Comparison of ENCODE assay signal across 18 cellular contexts in the genomic region with DNA sequence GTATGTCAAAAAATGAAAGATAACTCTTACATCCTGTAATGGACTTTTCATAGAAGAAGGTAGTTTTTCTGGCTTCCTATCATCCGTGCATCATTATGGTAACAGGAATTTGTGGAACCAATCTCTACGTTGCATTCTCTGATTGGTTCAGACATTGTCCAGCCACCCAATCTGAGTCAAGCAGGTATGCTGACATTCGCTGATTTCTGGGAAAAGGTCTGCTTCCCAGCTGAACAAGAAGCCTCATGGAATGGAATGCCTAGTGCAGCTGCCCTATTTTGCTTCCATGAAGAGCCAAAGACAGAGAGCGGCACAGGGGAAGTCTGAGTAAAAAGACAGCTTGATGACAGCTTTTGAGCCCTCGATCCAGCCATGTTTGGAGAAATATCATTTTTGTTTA. TPM values are rescaled to one million over a fixed set of nuclear protein-coding genes. Genes with fewer than 3 reads are reported as not detected.
"Had no signal": no experiment of that assay in that cellular context is flagged by ENCODE, and none has a peak within 500 bp of the region (broad histone marks: within the 10 kb centered on the region; RNA-seq: fewer than 3 reads in every experiment).

No MANE protein-coding gene starts in this region.

- H3K4me3 ChIP-seq: adrenal gland, gastroesophageal sphincter, heart right ventricle, left lung had no signal

- H3K27me3 ChIP-seq: adrenal gland, gastroesophageal sphincter, heart right ventricle, left lung had no signal

- H3K36me3 ChIP-seq: adrenal gland, gastroesophageal sphincter, heart right ventricle, left lung had no signal

- H3K27ac ChIP-seq: adrenal gland, gastroesophageal sphincter, left lung had no signal

- H3K27ac Mint-ChIP-seq: activated naive CD4-positive, alpha-beta T cell treated with anti-CD3 and anti-CD28 coated beads, Interleukin-2, amount 50 U/mL, for 72 hours; activated T-cell treated with anti-CD3 and anti-CD28 coated beads, Interleukin-2, amount 50 U/mL, for 72 hours had no signal

- H3K4me3 Mint-ChIP-seq: activated T-cell treated with anti-CD3 and anti-CD28 coated beads, Interleukin-2, amount 50 U/mL, for 72 hours had no signal

- DNase-seq: activated CD4-positive, alpha-beta T cell treated with anti-CD3 and anti-CD28 coated beads, Interleukin-2, amount 50 U/mL, for 4 hours; activated gamma-delta T cell treated with Interleukin-2 at 50 U/mL for 16 hours; activated T-cell treated with anti-CD3 and anti-CD28 coated beads, Interleukin-2, amount 50 U/mL, for 72 hours; adrenal gland; effector CD4-positive, alpha-beta T cell; heart right ventricle; left lung; midbrain; retina; stimulated activated CD4-positive, alpha-beta T cell treated with anti-CD3 and anti-CD28 coated beads, Interleukin-12 subunit alpha, Interleukin-12 subunit beta, amount 100 ng/mL, for 4 hours; stimulated activated CD4-positive, alpha-beta T cell treated with anti-CD3 and anti-CD28 coated beads, Interleukin-1b, Interleukin-23, amount 100 ng/mL, for 48 hours; stimulated activated CD8-positive, alpha-beta memory T cell treated with anti-CD3 and anti-CD28 coated beads, Interleukin-4, amount 100 ng/mL, for 48 hours; stimulated activated naive CD4-positive, alpha-beta T cell had no signal

- ATAC-seq: activated CD4-positive, CD25-positive, alpha-beta regulatory T cell treated with anti-CD3 and anti-CD28 coated beads, Interleukin-2, amount 50 U/mL, for 24 hours; activated naive CD4-positive, alpha-beta T cell treated with anti-CD3 and anti-CD28 coated beads, Interleukin-2, amount 50 U/mL, for 72 hours; activated T-cell treated with anti-CD3 and anti-CD28 coated beads, Interleukin-2, amount 50 U/mL, for 72 hours; gastroesophageal sphincter; heart right ventricle; left lung had no signal

- H3K9me3 ChIP-seq: adrenal gland, gastroesophageal sphincter had no signal

RNA-seq across cellular contexts. Expression of a gene that starts 38.5 kb away (rescaled TPM):
- total RNA-seq: kidney epithelial cell had no signal
- polyA plus RNA-seq: neural cell had no signal
